ENCODE assay signal across 29 cellular contexts in the genomic region with DNA sequence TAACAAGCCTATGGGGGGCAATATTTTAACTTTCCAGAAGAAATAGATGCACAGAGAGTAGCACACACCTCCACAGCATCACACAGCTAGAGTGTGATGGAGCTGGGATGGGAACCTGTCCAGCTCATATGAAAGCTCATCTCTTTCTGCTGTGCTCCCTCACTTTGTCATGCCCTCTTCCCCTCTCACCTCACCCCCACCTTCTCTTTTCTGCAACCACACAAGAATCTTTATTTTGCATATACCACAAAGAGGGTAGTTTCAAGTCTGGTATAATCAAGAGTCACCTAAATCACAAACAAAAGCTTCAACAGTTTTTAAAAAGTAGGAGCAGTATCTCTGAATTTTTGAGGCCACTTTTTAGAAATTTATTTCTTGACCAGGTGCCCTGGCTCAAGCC. TPM values are rescaled to one million over a fixed set of nuclear protein-coding genes. Genes with fewer than 3 reads are reported as not detected.
"Had no signal": no experiment of that assay in that cellular context is flagged by ENCODE, and none has a peak within 500 bp of the region (broad histone marks: within the 10 kb centered on the region; RNA-seq: fewer than 3 reads in every experiment).

No MANE protein-coding gene starts in this region.

- H3K27ac ChIP-seq: RWPE1 had no signal

- H3K4me2 ChIP-seq: SK-N-SH had no signal

- H3K9me3 Mint-ChIP-seq: T-helper 1 cell treated with Interleukin-12 subunit alpha and Interleukin-12 subunit beta and Interleukin-4 antibody, amounts not matched to agents 30 μg/mL and 1 μg/mL, for 36 hours had no signal

- ATAC-seq: Panc1, PC-3, T-cell had no signal

- H3K9me3 ChIP-seq: SK-N-SH had no signal

- H3K27ac Mint-ChIP-seq: T-cell; T-helper 1 cell treated with Interleukin-12 subunit alpha and Interleukin-12 subunit beta and Interleukin-4 antibody, amounts not matched to agents 30 μg/mL and 1 μg/mL, for 36 hours had no signal

- H3K4me1 Mint-ChIP-seq: T-cell had no signal

- DNase-seq: KBM-7; NCI-H1092; NCI-H1105 treated with DMSO at 0.1 percent for 48 hours; NCI-H1417 treated with DMSO at 0.1 percent for 48 hours; NCI-H146; NCI-H1694 treated with DMSO at 0.1 percent for 48 hours; NCI-H1930; NCI-H2081 treated with DMSO at 0.1 percent for 48 hours; NCI-H2171; NCI-H226; NCI-H446; NCI-H510A; NCI-H524 treated with DMSO at 0.1 percent for 48 hours; NCI-H69; NCI-H774; NK-92 treated with Interleukin-12 subunit alpha and Interleukin-12 subunit beta, amount 100 ng/mL, for 24 hours; PC-3; SHP77; SK-N-SH; SW 1271; T-cell had no signal

- H3K4me3 Mint-ChIP-seq: T-cell; T-helper 1 cell treated with Interleukin-12 subunit alpha and Interleukin-12 subunit beta and Interleukin-4 antibody, amounts not matched to agents 30 μg/mL and 1 μg/mL, for 36 hours had no signal

- H3K9ac ChIP-seq: SK-N-SH had no signal

RNA-seq across cellular contexts. Expression of a gene that starts 22.6 kb away (rescaled TPM):
- polyA plus RNA-seq: SK-N-SH had no signal

RNA-seq across cellular contexts. Expression of a gene that starts 44.4 kb away (rescaled TPM):
- total RNA-seq: HT-29, LHCN-M2, MCF 10A, OCI-LY7, PC-3, SK-MEL-5 had no signal
- polyA plus RNA-seq: SK-N-SH had no signal
